Comparison of ENCODE assay signal across 1 cellular context in genomic region chr12:104336115-104336514, GRCh38.
TF ChIP-seq lines count a peak whose summit lies in the region.

No MANE protein-coding gene starts in this region.

TF ChIP-seq in A549, 52 proteins besides CTCF, POLR2A, EP300 and RAD21 (continued from another document):
- TF ChIP-seq KDM1A (IDR thresholded peaks at IDR 0.05; ENCODE audit: low read depth) (no peak), EHF (CRISPR knock-in tag; IDR thresholded peaks at IDR 0.05) (0 out of 2 replicates have a peak, but pooled peaks have one; percentile 28), FOSB (CRISPR knock-in tag; IDR thresholded peaks at IDR 0.05) (no peak), MAZ (IDR thresholded peaks at IDR 0.05; ENCODE audit: borderline replicate concordance, low read depth, low read length) (no peak), NPAS2 (CRISPR knock-in tag; IDR thresholded peaks at IDR 0.05; ENCODE audit: borderline replicate concordance) (no peak), TP53 (CRISPR knock-in tag; IDR thresholded peaks at IDR 0.05) (no peak), CHD2 (IDR thresholded peaks at IDR 0.05; ENCODE audit: low read length, partially characterized antibody) (no peak), HOXB13 (CRISPR knock-in tag; IDR thresholded peaks at IDR 0.05; ENCODE audit: low read depth) (no peak), SMC3 (IDR thresholded peaks at IDR 0.05) (no peak), ZFP36 (IDR thresholded peaks at IDR 0.05; ENCODE audit: borderline replicate concordance, partially characterized antibody) (no peak), GATA3 (IDR thresholded peaks at IDR 0.05; ENCODE audit: borderline replicate concordance) (no peak), USF2 (IDR thresholded peaks at IDR 0.05) (no peak), PHF8 (IDR thresholded peaks at IDR 0.05; ENCODE audit: borderline replicate concordance, low read depth) (no peak), ATOH8 (CRISPR knock-in tag; IDR thresholded peaks at IDR 0.05; ENCODE audit: low read depth) (no peak), JUN (IDR thresholded peaks at IDR 0.05) (0 out of 5 replicates have a peak, but pooled peaks of 1 of the 2 experiments have one; percentile 46), CHD4 (IDR thresholded peaks at IDR 0.05; ENCODE audit: borderline replicate concordance) (no peak), KDM5A (IDR thresholded peaks at IDR 0.05) (no peak)
